Comparison of ENCODE assay signal across 8 cellular contexts in the genomic region with DNA sequence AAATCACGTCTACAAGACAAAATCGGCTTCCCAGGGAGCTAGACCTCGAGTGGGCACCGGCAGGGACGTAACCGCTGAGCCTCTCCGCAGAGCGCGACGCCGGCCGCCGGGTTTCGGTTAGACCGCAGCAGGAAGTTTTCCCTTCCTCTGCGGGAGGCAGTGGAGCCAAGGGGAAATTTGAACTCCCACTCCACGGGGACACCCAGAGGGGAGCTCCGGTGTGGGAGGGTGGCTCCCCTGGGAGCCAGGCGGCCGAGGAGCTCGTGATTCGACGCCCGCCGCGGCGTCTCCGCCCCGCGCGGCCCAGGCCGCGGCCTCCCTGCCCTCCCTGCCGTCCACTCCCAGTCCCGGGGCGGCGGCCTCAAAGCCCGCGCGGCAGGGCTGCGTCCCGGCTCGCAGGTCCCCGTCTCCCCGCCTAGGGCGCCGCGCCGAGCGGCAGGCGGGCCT. TPM values are rescaled to one million over a fixed set of nuclear protein-coding genes. Genes with fewer than 3 reads are reported as not detected.
DNase-seq lines count a peak whose midpoint lies in the region; ATAC-seq, FAIRE-seq and TF ChIP-seq lines count a peak whose summit lies in the region.

No MANE protein-coding gene starts in this region.

- H2AFZ ChIP-seq in osteoblast (ENCODE audit: low read length): peak overlapping the region; percentile 89

- peak; percentile 50 to 78 for DNase-seq in A549 (ENCODE audit: low read depth in 1 of 2, low spot score in 1 of 2)
- no peak for DNase-seq in GM12865 (ENCODE audit: low read depth)
- peak; percentile 4 for DNase-seq in NCI-H1417 treated with DMSO at 0.1 percent for 48 hours (lab: John Stamatoyannopoulos, UW)
- DNase-seq in activated T-helper 2 cell treated with anti-CD3 and anti-CD28 coated beads, Interferon-gamma antibody, Interleukin-2, Interleukin-4, amounts not matched to agents 10 μg/mL and 5 μg/mL and 100 μg/mL, durations not matched to agents 14 hours and 24 hours and 36 hours (ENCODE audit: low spot score): peak; percentile 54
- no peak for DNase-seq in osteoblast (ENCODE audit: insufficient read length, low spot score, missing footprints)
- DNase-seq in cerebellar cortex (ENCODE audit: low spot score): no peak

- peak overlapping the region; percentile 99 for H3K27ac ChIP-seq in A549
- peak overlapping the region; percentile 76 to 99 (median 98) for H3K27ac ChIP-seq in gastroesophageal sphincter
- H3K27ac ChIP-seq in osteoblast (ENCODE audit: low read depth, low read length): peak overlapping the region; percentile 78

- no peak for TF ChIP-seq POLR2A in A549 (IDR thresholded peaks at IDR 0.05; ENCODE audit: low read length)
- peak; percentile 82 to 88 for TF ChIP-seq POLR2A in gastroesophageal sphincter (IDR thresholded peaks at IDR 0.05)

- H3K27me3 ChIP-seq in gastroesophageal sphincter (no peaks in the 10 kb centered on the region), osteoblast (ENCODE audit: insufficient read depth, low read length) (no peaks in the 10 kb centered on the region)

- no peaks in the 10 kb centered on the region for H3K27me3 Mint-ChIP-seq in activated T-helper 2 cell treated with anti-CD3 and anti-CD28 coated beads, Interferon-gamma antibody, Interleukin-2, Interleukin-4, amounts not matched to agents 10 μg/mL and 5 μg/mL and 100 μg/mL, durations not matched to agents 14 hours and 24 hours and 36 hours (ENCODE audit: low read depth)

- H3K4me2 ChIP-seq in A549: peak overlapping the region; percentile 76
- peak overlapping the region; percentile 88 for H3K4me2 ChIP-seq in osteoblast (ENCODE audit: insufficient read depth, low read length)

- H3K36me3 ChIP-seq in gastroesophageal sphincter (peaks cover 0 to 3% of the 10 kb centered on the region in 2 donors), osteoblast (ENCODE audit: insufficient read depth, low read length) (no peaks in the 10 kb centered on the region)

- POLR2A ChIA-PET in A549 (lab: Yijun Ruan, JAX): interaction anchor here (0.5 to 2.4 kb wide), 26 partner anchors 8 to 976 kb away, joined by 3 to 21 read pairs (median 5); no protein-coding TSS in a partner anchor

- H3K4me3 ChIP-seq in A549 (peak overlapping the region; percentile 92), GM12865 (ENCODE audit: low read depth, low read length) (peak overlapping the region; percentile 84), gastroesophageal sphincter (peak overlapping the region; percentile 76 to 79), osteoblast (ENCODE audit: insufficient read depth, low read length) (peak overlapping the region; percentile 89)

- TF ChIP-seq CTCF in A549 (IDR thresholded peaks at IDR 0.05) (no peak), GM12865 (IDR thresholded peaks at IDR 0.05; ENCODE audit: insufficient read depth, low read depth, low read length, missing control alignments) (no peak), gastroesophageal sphincter (IDR thresholded peaks at IDR 0.05) (no peak), osteoblast (IDR thresholded peaks at IDR 0.05; ENCODE audit: extremely low read depth, low read depth, low read length) (no peak)

- TF ChIP-seq EP300 in A549 (IDR thresholded peaks at IDR 0.05): no peak
- TF ChIP-seq EP300 in gastroesophageal sphincter (IDR thresholded peaks at IDR 0.05): no peak

- peak; percentile 83 to 85 for ATAC-seq in A549
- ATAC-seq in HG02798 (IDR thresholded peaks at IDR 0.05; ENCODE audit: poor library complexity, unreplicated experiment): peak; percentile 37
- peak; percentile 80 for ATAC-seq in gastroesophageal sphincter

- CTCF ChIA-PET in A549 (lab: Yijun Ruan, JAX): interaction anchor here (0.8 to 2.5 kb wide), 10 partner anchors 9 to 65 kb away, joined by 3 to 8 read pairs (median 4); no protein-coding TSS in a partner anchor

- FAIRE-seq in A549 (lab: Jason Lieb, UNC): no peak

- peaks cover 54% of the 10 kb centered on the region for H3K4me1 Mint-ChIP-seq in activated T-helper 2 cell treated with anti-CD3 and anti-CD28 coated beads, Interferon-gamma antibody, Interleukin-2, Interleukin-4, amounts not matched to agents 10 μg/mL and 5 μg/mL and 100 μg/mL, durations not matched to agents 14 hours and 24 hours and 36 hours (ENCODE audit: low read depth)

- WGBS in A549 (ENCODE audit: missing lambda C conversion rate): under 1% methylated on average over 24 of the region's 51 CpGs
- WGBS in gastroesophageal sphincter (ENCODE audit: low coverage in 1 of 2), 2 donors: 0% methylated on average over 1 of the region's 51 CpGs; no CpG with 5 or more reads in 1 of the 2 donors

- H3K36me3 Mint-ChIP-seq in activated T-helper 2 cell treated with anti-CD3 and anti-CD28 coated beads, Interferon-gamma antibody, Interleukin-2, Interleukin-4, amounts not matched to agents 10 μg/mL and 5 μg/mL and 100 μg/mL, durations not matched to agents 14 hours and 24 hours and 36 hours (ENCODE audit: low read depth): peaks cover 19% of the 10 kb centered on the region

- H3K4me3 Mint-ChIP-seq in activated T-helper 2 cell treated with anti-CD3 and anti-CD28 coated beads, Interferon-gamma antibody, Interleukin-2, Interleukin-4, amounts not matched to agents 10 μg/mL and 5 μg/mL and 100 μg/mL, durations not matched to agents 14 hours and 24 hours and 36 hours (ENCODE audit: low read depth): peak overlapping the region; percentile 83

- peaks cover 28% of the 10 kb centered on the region for H3K4me1 ChIP-seq in A549
- H3K4me1 ChIP-seq in gastroesophageal sphincter: peaks cover 0 to 74% (median 18%) of the 10 kb centered on the region in 3 donors
- peaks cover 13% of the 10 kb centered on the region for H3K4me1 ChIP-seq in osteoblast (ENCODE audit: insufficient read depth, low read length)

- no peaks in the 10 kb centered on the region for H3K9me3 ChIP-seq in A549
- H3K9me3 ChIP-seq in gastroesophageal sphincter: no peaks in the 10 kb centered on the region
- H3K9me3 ChIP-seq in osteoblast (ENCODE audit: low read depth, low read length): no peaks in the 10 kb centered on the region

- no peaks in the 10 kb centered on the region for H3K9me3 Mint-ChIP-seq in activated T-helper 2 cell treated with anti-CD3 and anti-CD28 coated beads, Interferon-gamma antibody, Interleukin-2, Interleukin-4, amounts not matched to agents 10 μg/mL and 5 μg/mL and 100 μg/mL, durations not matched to agents 14 hours and 24 hours and 36 hours

- H3K27ac Mint-ChIP-seq in activated T-helper 2 cell treated with anti-CD3 and anti-CD28 coated beads, Interferon-gamma antibody, Interleukin-2, Interleukin-4, amounts not matched to agents 10 μg/mL and 5 μg/mL and 100 μg/mL, durations not matched to agents 14 hours and 24 hours and 36 hours: peak overlapping the region; percentile 84

- peaks cover 5% of the 10 kb centered on the region for H4K20me1 ChIP-seq in osteoblast (ENCODE audit: insufficient read depth, low read length)

- intact Hi-C loops in activated T-helper 2 cell treated with anti-CD3 and anti-CD28 coated beads, Interferon-gamma antibody, Interleukin-2, Interleukin-4, amounts not matched to agents 10 μg/mL and 5 μg/mL and 100 μg/mL, durations not matched to agents 14 hours and 24 hours and 36 hours (cut with micrococcal nuclease): loop anchor here (2.0 to 5.0 kb wide), 3 partner anchors 54 to 1057 kb away; a partner anchor contains a TSS

- H3K79me2 ChIP-seq in osteoblast (ENCODE audit: insufficient read depth, low read length): peaks cover 50% of the 10 kb centered on the region

- TF ChIP-seq RAD21 in A549 (conservative IDR thresholded peaks at IDR 0.05 in 1 of 2, IDR thresholded peaks at IDR 0.05 in 1 of 2): no peak

TF ChIP-seq in A549, 52 proteins besides CTCF, POLR2A, EP300 and RAD21:
- TF ChIP-seq PHF8 (IDR thresholded peaks at IDR 0.05; ENCODE audit: borderline replicate concordance, low read depth) (peak; percentile 71; the same call in 1 of the 2 replicates), TP53 (CRISPR knock-in tag; IDR thresholded peaks at IDR 0.05) (peak; percentile 61; the same call in 1 of the 2 replicates), HDAC2 (IDR thresholded peaks at IDR 0.05) (no peak)
- TF ChIP-seq, protein P1, sequence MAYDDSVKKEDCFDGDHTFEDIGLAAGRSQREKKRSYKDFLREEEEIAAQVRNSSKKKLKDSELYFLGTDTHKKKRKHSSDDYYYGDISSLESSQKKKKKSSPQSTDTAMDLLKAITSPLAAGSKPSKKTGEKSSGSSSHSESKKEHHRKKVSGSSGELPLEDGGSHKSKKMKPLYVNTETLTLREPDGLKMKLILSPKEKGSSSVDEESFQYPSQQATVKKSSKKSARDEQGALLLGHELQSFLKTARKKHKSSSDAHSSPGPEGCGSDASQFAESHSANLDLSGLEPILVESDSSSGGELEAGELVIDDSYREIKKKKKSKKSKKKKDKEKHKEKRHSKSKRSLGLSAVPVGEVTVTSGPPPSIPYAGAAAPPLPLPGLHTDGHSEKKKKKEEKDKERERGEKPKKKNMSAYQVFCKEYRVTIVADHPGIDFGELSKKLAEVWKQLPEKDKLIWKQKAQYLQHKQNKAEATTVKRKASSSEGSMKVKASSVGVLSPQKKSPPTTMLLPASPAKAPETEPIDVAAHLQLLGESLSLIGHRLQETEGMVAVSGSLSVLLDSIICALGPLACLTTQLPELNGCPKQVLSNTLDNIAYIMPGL (CRISPR knock-in tag; IDR thresholded peaks at IDR 0.05; ENCODE audit: borderline replicate concordance): peak; percentile 45; the same call in 1 of the 2 replicates
- TF ChIP-seq, protein P2, sequence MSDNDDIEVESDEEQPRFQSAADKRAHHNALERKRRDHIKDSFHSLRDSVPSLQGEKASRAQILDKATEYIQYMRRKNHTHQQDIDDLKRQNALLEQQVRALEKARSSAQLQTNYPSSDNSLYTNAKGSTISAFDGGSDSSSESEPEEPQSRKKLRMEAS (IDR thresholded peaks at IDR 0.05): no peak

RNA-seq across cellular contexts. Expression of a gene that starts 0.4 kb away (rescaled TPM):
- polyA plus RNA-seq in A549 (2011; rRNA removed) (126 and 131 TPM in 2 replicates), A549 (2017; fragmentation: RNase III; extraction: RNeasy Plus Mini Kit Qiagen cat#74134 plus additional on column Dnase treatment) (93.2 to 102 TPM (median 101 TPM) in 3 replicates)
- polyA plus RNA-seq in A549 (2012; cell fraction: cytosol; rRNA removed): 33.5 and 40.8 TPM in 2 replicates
- 16.4 and 26.5 TPM in 2 replicates for polyA plus RNA-seq in A549 (2012; cell fraction: nucleus; rRNA removed)
- polyA minus RNA-seq in A549 (2011; rRNA and poly(A)+ RNA removed): 36.4 and 37.1 TPM in 2 replicates
- 38.2 and 40.9 TPM in 2 replicates for total RNA-seq in activated T-helper 2 cell treated with anti-CD3 and anti-CD28 coated beads, Interferon-gamma antibody, Interleukin-2, Interleukin-4, amounts not matched to agents 10 μg/mL and 5 μg/mL and 100 μg/mL, durations not matched to agents 14 hours and 24 hours and 36 hours
- total RNA-seq in gastroesophageal sphincter (100 to 1,000 TPM in 1 of 4 donors, 10 to 100 TPM in 3; 80.0 to 132 (median 93.2) TPM), osteoblast (36.9 and 39.5 TPM in 2 replicates)

Comparison
In these comparisons a context has a peak if more than half of its experiments do, and no peak if none do; other contexts are left out.
1. DNase-seq: peak in A549 (2 of 2), NCI-H1417 treated with DMSO at 0.1 percent for 48 hours (single experiment) and activated T-helper 2 cell treated with anti-CD3 and anti-CD28 coated beads, Interferon-gamma antibody, Interleukin-2, Interleukin-4, amounts not matched to agents 10 μg/mL and 5 μg/mL and 100 μg/mL, durations not matched to agents 14 hours and 24 hours and 36 hours (single experiment); none in GM12865 (single experiment), osteoblast (single experiment) and cerebellar cortex (single experiment).
2. Peak in every context shown above with its lines, with median percentiles within 50 percentile points of each other: ATAC-seq, H3K27ac ChIP-seq and H3K4me3 ChIP-seq.